Comparison of ENCODE assay signal across 8 cellular contexts in genomic region chr14:61080591-61081010, GRCh38.
DNase-seq lines count a peak whose midpoint lies in the region; ATAC-seq, FAIRE-seq and TF ChIP-seq lines count a peak whose summit lies in the region.

No MANE protein-coding gene starts in this region.

- no peaks in the 10 kb centered on the region for H3K27me3 ChIP-seq in brain microvascular endothelial cell (replicated peaks)

- no peak for TF ChIP-seq CTCF in brain microvascular endothelial cell (IDR thresholded peaks at IDR 0.05; ENCODE audit: low read depth, low read length, missing control alignments)
- no peak for TF ChIP-seq CTCF in D721Med (IDR thresholded peaks at IDR 0.05; ENCODE audit: insufficient read depth, missing control alignments)

- H3K36me3 ChIP-seq in brain microvascular endothelial cell (replicated peaks), result no peaks in the 10 kb centered on the region

- FAIRE-seq in D721Med (lab: Jason Lieb, UNC), result no peak

- peak; percentile 82 for DNase-seq in GM03348 (ENCODE audit: low spot score)
- peak; percentile 98 for DNase-seq in fibroblast of peridontal ligament (ENCODE audit: extremely low read depth)
- DNase-seq in mucosa of gallbladder (ENCODE audit: low spot score), result no peak
- DNase-seq in brain microvascular endothelial cell, result no peak
- DNase-seq in D721Med (ENCODE audit: insufficient read length, low spot score), result no peak

- no peak overlapping the region for H3K4me3 ChIP-seq in brain microvascular endothelial cell (ENCODE audit: low read depth, low read length)

- in situ Hi-C loops in brain microvascular endothelial cell (cut with HindIII; ENCODE audit: low pct_ligation_motif_present, low sequenced_read_pairs), result no loop called here

- ATAC-seq in GM21529 (IDR thresholded peaks at IDR 0.05; ENCODE audit: unreplicated experiment) (peak; percentile 95), HG03558 (IDR thresholded peaks at IDR 0.05; ENCODE audit: extremely low read depth, unreplicated experiment) (peak; percentile 78), GM21381 (IDR thresholded peaks at IDR 0.05; ENCODE audit: unreplicated experiment) (no peak)

- no peak overlapping the region for H3K27ac ChIP-seq in brain microvascular endothelial cell

Comparison
In these comparisons a context has a peak if more than half of its experiments do, and no peak if none do; other contexts are left out.
1. DNase-seq: peak in GM03348 (single experiment) and fibroblast of peridontal ligament (single experiment); none in mucosa of gallbladder (single experiment), brain microvascular endothelial cell (single experiment) and D721Med (single experiment).